In genomic region chr12:116497051-116497529, GRCh38 we compare ENCODE assay signal across 20 cellular contexts.
DNase-seq lines count a peak whose midpoint lies in the region; ATAC-seq and TF ChIP-seq lines count a peak whose summit lies in the region.
"Had no signal": no experiment of that assay in that cellular context is flagged by ENCODE, and none has a peak within 500 bp of the region (broad histone marks: within the 10 kb centered on the region; RNA-seq: fewer than 3 reads in every experiment).

No MANE protein-coding gene starts in this region.

- no peak overlapping the region for H2BK120ac ChIP-seq in neuronal stem cell (ENCODE audit: low read depth, low read length)

- H3K27me3 ChIP-seq in neuronal stem cell (ENCODE audit: control insufficient read depth in 3 of 3, insufficient read depth in 3 of 3, low read depth in 1 of 3, low read length in 3 of 3) (no peaks in the 10 kb centered on the region), brain microvascular endothelial cell (replicated peaks) (no peaks in the 10 kb centered on the region)
- H3K27me3 ChIP-seq: BLaER1, pancreas, spleen, tibial artery had no signal

- H2BK15ac ChIP-seq in neuronal stem cell (ENCODE audit: low read length): peak overlapping the region; percentile 98

- H3K4me2 ChIP-seq in neuronal stem cell (ENCODE audit: insufficient read depth, low read length, poor library complexity, severe bottlenecking): no peak overlapping the region
- H3K4me2 ChIP-seq: BLaER1 had no signal

- in situ Hi-C loops in brain microvascular endothelial cell (cut with HindIII; ENCODE audit: low pct_ligation_motif_present, low sequenced_read_pairs): no loop called here

- H2BK12ac ChIP-seq in neuronal stem cell (ENCODE audit: low read length): no peak overlapping the region

- no peaks in the 10 kb centered on the region for H3K9me3 Mint-ChIP-seq in activated T-cell treated with anti-CD3 and anti-CD28 coated beads, Interleukin-2, amount 50 U/mL, for 4 hours
- H3K9me3 Mint-ChIP-seq: H9 had no signal

- no peak overlapping the region for H3K9ac ChIP-seq in neuronal stem cell (ENCODE audit: low read depth, low read length, poor library complexity)
- H3K9ac ChIP-seq: BLaER1 had no signal

- H3K27ac ChIP-seq in neuronal stem cell (replicated peaks; ENCODE audit: low read length): no peak overlapping the region
- H3K27ac ChIP-seq in brain microvascular endothelial cell: no peak overlapping the region
- H3K27ac ChIP-seq: BLaER1, pancreas, spleen, tibial artery had no signal

- no peak overlapping the region for H3K4ac ChIP-seq in neuronal stem cell (ENCODE audit: low read length)

- H4K91ac ChIP-seq in neuronal stem cell (ENCODE audit: low read depth, low read length, poor library complexity): no peak overlapping the region

- H2AFZ ChIP-seq in neuronal stem cell (ENCODE audit: low read length): no peak overlapping the region

- H2AK5ac ChIP-seq in neuronal stem cell (ENCODE audit: low read depth, low read length): peak overlapping the region; percentile 54

- WGBS in neuronal stem cell (ENCODE audit: extremely low coverage in 2 of 2, insufficient read length in 2 of 2, insufficient replicate concordance in 1 of 2), 2 donors: no CpG with 5 or more reads among the region's 14 CpGs

- no peaks in the 10 kb centered on the region for H3K79me1 ChIP-seq in neuronal stem cell (ENCODE audit: low read depth, low read length)

- H3K14ac ChIP-seq in neuronal stem cell (ENCODE audit: low read length): peak overlapping the region; percentile 31

- no peak overlapping the region for H3K4me3 Mint-ChIP-seq in activated T-cell treated with anti-CD3 and anti-CD28 coated beads, Interleukin-2, amount 50 U/mL, for 4 hours
- H3K4me3 Mint-ChIP-seq: activated CD8-positive, alpha-beta T cell treated with anti-CD3 and anti-CD28 coated beads for 36 hours; H9 had no signal

- peak overlapping the region; percentile 86 for H3K18ac ChIP-seq in neuronal stem cell (ENCODE audit: low read length)

- peaks cover 0 to 2% of the 10 kb centered on the region in 2 donors for H3K9me3 ChIP-seq in neuronal stem cell (replicated peaks in 1 of 2; ENCODE audit: control insufficient read depth in 2 of 2, insufficient read depth in 1 of 2, low read depth in 1 of 2, low read length in 2 of 2)
- H3K9me3 ChIP-seq: BLaER1, pancreas, spleen, tibial artery had no signal

- intact Hi-C loops in Right ventricle myocardium superior (cut with DNase I) (no loop called here), Right ventricle myocardium inferior (cut with DNase I) (no loop called here)

- TF ChIP-seq CTCF in epithelial cell of esophagus (IDR thresholded peaks at IDR 0.05; ENCODE audit: insufficient read depth, low read depth, low read length, missing control alignments) (peak; percentile 10), brain microvascular endothelial cell (IDR thresholded peaks at IDR 0.05; ENCODE audit: low read depth, low read length, missing control alignments) (no peak)

- H3K36me3 ChIP-seq in neuronal stem cell (replicated peaks in 1 of 2; ENCODE audit: control insufficient read depth in 2 of 2, insufficient read depth in 2 of 2, low read length in 2 of 2): no peaks in the 10 kb centered on the region
- H3K36me3 ChIP-seq in brain microvascular endothelial cell (replicated peaks): no peaks in the 10 kb centered on the region
- H3K36me3 ChIP-seq: BLaER1, pancreas, spleen, tibial artery had no signal

- H3K4me3 ChIP-seq in epithelial cell of esophagus (ENCODE audit: low read length) (no peak overlapping the region), neuronal stem cell (ENCODE audit: low read length in 2 of 2) (no peak overlapping the region), brain microvascular endothelial cell (ENCODE audit: low read depth, low read length) (no peak overlapping the region)
- H3K4me3 ChIP-seq: BLaER1, pancreas, spleen, tibial artery had no signal

- no peaks in the 10 kb centered on the region for H3K27me3 Mint-ChIP-seq in activated T-cell treated with anti-CD3 and anti-CD28 coated beads, Interleukin-2, amount 50 U/mL, for 4 hours (ENCODE audit: low read depth)
- H3K27me3 Mint-ChIP-seq: activated CD8-positive, alpha-beta T cell treated with anti-CD3 and anti-CD28 coated beads for 36 hours had no signal

- ATAC-seq in Right ventricle myocardium superior (ENCODE audit: poor library complexity) (peak; percentile 18), Right ventricle myocardium inferior (no peak)
- no peak for ATAC-seq in activated T-cell treated with anti-CD3 and anti-CD28 coated beads, Interleukin-2, amount 50 U/mL, for 4 hours
- ATAC-seq: activated CD8-positive, alpha-beta T cell treated with anti-CD3 and anti-CD28 coated beads for 36 hours had no signal

- H3K4me1 ChIP-seq in neuronal stem cell (ENCODE audit: control insufficient read depth in 2 of 2, insufficient read depth in 1 of 2, low read depth in 1 of 2, low read length in 2 of 2): peaks cover 0 to 2% of the 10 kb centered on the region in 2 donors
- H3K4me1 ChIP-seq: BLaER1, pancreas, spleen had no signal

- DNase-seq in Right ventricle myocardium superior (no peak), Right ventricle myocardium inferior (ENCODE audit: missing footprints) (no peak), epithelial cell of esophagus (ENCODE audit: low read depth) (peak; percentile 75), neuronal stem cell (ENCODE audit: low spot score) (no peak), brain microvascular endothelial cell (no peak), DMS 273 treated with DMSO at 0.1 percent for 48 hours (lab: John Stamatoyannopoulos, UW) (no peak), dedifferentiated amniotic fluid mesenchymal stem cell (ENCODE audit: extremely low spot score) (no peak)
- DNase-seq in activated T-cell treated with anti-CD3 and anti-CD28 coated beads, Interleukin-2, amount 50 U/mL, for 4 hours: no peak
- DNase-seq: 8988T; activated CD8-positive, alpha-beta T cell treated with anti-CD3 and anti-CD28 coated beads for 36 hours; effector CD4-positive, alpha-beta T cell; GF-D8; H9; KG1; NCI-H1048; NCI-H748 treated with DMSO at 0.1 percent for 48 hours; pancreas; spleen; tibial artery had no signal

- peak overlapping the region; percentile 5 for H3K23ac ChIP-seq in neuronal stem cell (ENCODE audit: low read depth, low read length, poor library complexity)

- no peaks in the 10 kb centered on the region for H3K4me1 Mint-ChIP-seq in activated T-cell treated with anti-CD3 and anti-CD28 coated beads, Interleukin-2, amount 50 U/mL, for 4 hours (ENCODE audit: low read depth)

- H3K36me3 Mint-ChIP-seq in activated T-cell treated with anti-CD3 and anti-CD28 coated beads, Interleukin-2, amount 50 U/mL, for 4 hours (ENCODE audit: insufficient read depth): no peaks in the 10 kb centered on the region

- no peak overlapping the region for H4K8ac ChIP-seq in neuronal stem cell (ENCODE audit: low read depth, low read length)

- H2BK5ac ChIP-seq in neuronal stem cell (ENCODE audit: low read length): peak overlapping the region; percentile 40
